Comparison of ENCODE assay signal across 1 cellular context in the genomic region with DNA sequence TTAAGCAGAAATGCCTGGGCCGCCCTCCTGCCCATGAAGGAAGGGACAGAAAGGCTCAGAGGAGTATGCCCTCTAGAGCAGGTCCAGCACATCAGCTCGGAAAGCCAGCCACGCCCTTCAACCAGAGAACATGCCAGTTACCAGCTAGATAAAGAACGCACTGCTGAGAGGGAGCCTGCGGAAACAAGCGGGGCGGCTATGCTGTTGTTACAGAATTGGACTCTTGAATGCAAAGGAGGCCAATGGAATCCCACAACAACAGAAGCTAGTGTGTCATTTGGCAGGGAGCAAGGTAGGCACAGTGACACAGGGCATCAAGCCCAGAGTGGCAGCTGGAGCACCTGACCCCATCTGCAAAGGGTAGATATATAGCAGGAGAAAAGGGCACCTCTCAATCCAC.
TF ChIP-seq lines count a peak whose summit lies in the region.

No MANE protein-coding gene starts in this region.

TF ChIP-seq in IMR-90, 13 proteins besides CTCF, POLR2A, EP300 and RAD21:
- no peak for TF ChIP-seq ELK1 (IDR thresholded peaks at IDR 0.05; ENCODE audit: borderline replicate concordance, low read depth, low read length)
- TF ChIP-seq MAZ (IDR thresholded peaks at IDR 0.05; ENCODE audit: borderline replicate concordance, low read depth, low read length): no peak
- no peak for TF ChIP-seq BHLHE40 (IDR thresholded peaks at IDR 0.05; ENCODE audit: low read depth, low read length)
- TF ChIP-seq RCOR1 (IDR thresholded peaks at IDR 0.05; ENCODE audit: insufficient replicate concordance, low read length): no peak
- no peak for TF ChIP-seq USF2 (IDR thresholded peaks at IDR 0.05; ENCODE audit: low read depth, low read length)
- TF ChIP-seq CHD1 (IDR thresholded peaks at IDR 0.05; ENCODE audit: low read depth, low read length): no peak
- TF ChIP-seq NFE2L2 (IDR thresholded peaks at IDR 0.05; ENCODE audit: low read depth, low read length): no peak
- no peak for TF ChIP-seq MAFK (IDR thresholded peaks at IDR 0.05; ENCODE audit: low read depth, low read length)
